8 cellular contexts compared by ENCODE assay signal in the genomic region with DNA sequence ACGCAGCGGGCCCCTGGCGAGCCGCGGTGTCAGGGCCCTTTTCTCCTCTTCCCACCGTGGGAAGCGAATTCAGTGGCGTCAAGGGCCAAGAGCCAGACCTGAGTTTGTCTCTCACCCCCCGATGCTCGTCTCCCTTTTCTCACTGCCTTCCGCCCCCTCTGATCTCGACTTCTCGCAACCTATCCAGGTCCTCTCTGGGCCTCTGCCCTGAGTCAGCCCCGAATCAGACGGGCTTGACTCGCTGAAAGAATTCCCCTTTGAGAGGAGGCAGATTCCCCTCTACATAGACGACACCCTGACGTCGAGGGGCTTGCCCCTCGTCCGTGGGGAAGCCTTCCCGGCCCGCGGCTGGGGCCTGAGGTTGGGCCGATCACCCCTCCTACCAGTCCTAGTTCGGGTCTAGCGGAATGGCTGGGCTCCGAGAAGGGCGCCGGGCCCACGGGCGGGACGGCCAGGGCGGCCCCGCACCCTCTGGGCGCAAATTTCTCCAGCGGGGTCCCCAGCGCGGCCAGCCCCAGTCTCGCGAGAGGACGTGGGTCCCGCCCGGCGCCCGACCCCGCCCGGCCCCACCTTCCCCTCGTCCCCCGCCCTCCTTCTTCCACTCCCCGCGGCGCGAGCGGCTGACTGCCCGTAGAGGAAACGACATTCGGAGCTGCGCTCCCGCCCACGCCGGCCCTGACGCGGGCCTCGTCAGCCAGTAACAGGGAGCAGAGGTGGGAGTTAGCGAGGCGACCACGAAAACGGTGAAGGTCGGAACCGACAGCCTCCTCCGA. TPM values are rescaled to one million over a fixed set of nuclear protein-coding genes. Genes with fewer than 3 reads are reported as not detected.
DNase-seq lines count a peak whose midpoint lies in the region; ATAC-seq and TF ChIP-seq lines count a peak whose summit lies in the region.

Gene GGNBP2 (plus strand): TSS at position 600 of the 773 bp plus-strand sequence. CDS start 806 bp downstream, outside the sequence.

- TF ChIP-seq EP300 in SK-N-SH (IDR thresholded peaks at IDR 0.05; ENCODE audit: borderline replicate concordance in 1 of 2, low read depth in 1 of 2, low read length in 1 of 2) = no peak
- TF ChIP-seq EP300 in gastroesophageal sphincter (IDR thresholded peaks at IDR 0.05) = no peak

- peak within 1 kb of the TSS; percentile 82 for H3K4me3 Mint-ChIP-seq in activated naive CD4-positive, alpha-beta T cell treated with anti-CD3 and anti-CD28 coated beads, Interleukin-2, amount 10 ng/mL, durations not matched to agents 7 days and 5 days

- H3K27ac Mint-ChIP-seq in activated naive CD4-positive, alpha-beta T cell treated with anti-CD3 and anti-CD28 coated beads, Interleukin-2, amount 10 ng/mL, durations not matched to agents 7 days and 5 days = peak within 1 kb of the TSS; percentile 99

- POLR2A ChIA-PET in SK-N-SH (lab: Yijun Ruan, JAX) = interaction anchor here (1.0 to 4.8 kb wide), 3 partner anchors 10 to 46 kb away, joined by 3 to 37 read pairs (median 4); partner anchors contain the start of genes MYO19 and PIGW

- H3K4me1 Mint-ChIP-seq in activated naive CD4-positive, alpha-beta T cell treated with anti-CD3 and anti-CD28 coated beads, Interleukin-2, amount 10 ng/mL, durations not matched to agents 7 days and 5 days = peaks cover 40% of the 10 kb centered on the region

- no peaks in the 10 kb centered on the region for H3K9me3 Mint-ChIP-seq in activated naive CD4-positive, alpha-beta T cell treated with anti-CD3 and anti-CD28 coated beads, Interleukin-2, amount 10 ng/mL, durations not matched to agents 7 days and 5 days

- no peak for TF ChIP-seq CTCF in SK-N-SH (IDR thresholded peaks at IDR 0.05)
- no peak for TF ChIP-seq CTCF in gastroesophageal sphincter (IDR thresholded peaks at IDR 0.05)
- no peak for TF ChIP-seq CTCF in subcutaneous adipose tissue (IDR thresholded peaks at IDR 0.05; ENCODE audit: low read depth)

- 1% methylated on average over 39 of the region's 72 CpGs for WGBS in SK-N-SH (ENCODE audit: low lambda C conversion rate)
- 0% methylated on average over 16 of the region's 72 CpGs; no CpG with 5 or more reads in 1 of the 2 donors for WGBS in gastroesophageal sphincter (ENCODE audit: low coverage in 1 of 2), 2 donors

- H3K4me3 ChIP-seq in SK-N-SH (ENCODE audit: low read depth in 2 of 2, low read length in 1 of 2) = peak within 1 kb of the TSS; percentile 81 to 98
- peak within 1 kb of the TSS; percentile 71 to 100 for H3K4me3 ChIP-seq in gastroesophageal sphincter

- TF ChIP-seq RAD21 in SK-N-SH (IDR thresholded peaks at IDR 0.05; ENCODE audit: low read length) = no peak

- ATAC-seq in HG02571 (IDR thresholded peaks at IDR 0.05; ENCODE audit: unreplicated experiment) = peak; percentile 49
- peak; percentile 81 for ATAC-seq in gastroesophageal sphincter

- H3K36me3 ChIP-seq in SK-N-SH (replicated peaks in 1 of 2; ENCODE audit: control insufficient read depth in 1 of 2, insufficient read depth in 2 of 2, low read length in 1 of 2) (peaks cover 11 to 14% of the 10 kb centered on the region in 2 experiments), gastroesophageal sphincter (peaks cover 0 to 17% of the 10 kb centered on the region in 2 donors)

- peaks cover 31% of the 10 kb centered on the region for H3K36me3 Mint-ChIP-seq in activated naive CD4-positive, alpha-beta T cell treated with anti-CD3 and anti-CD28 coated beads, Interleukin-2, amount 10 ng/mL, durations not matched to agents 7 days and 5 days

- TF ChIP-seq POLR2A in gastroesophageal sphincter (IDR thresholded peaks at IDR 0.05) = peak; percentile 77 to 90

- DNase-seq in GM04503 (ENCODE audit: low read depth) = peak; percentile 52
- peak; percentile 90 for DNase-seq in NCI-H1092 (lab: John Stamatoyannopoulos, UW)
- DNase-seq in SK-N-SH = peak; percentile 97
- DNase-seq in activated naive CD4-positive, alpha-beta T cell treated with anti-CD3 and anti-CD28 coated beads, Interleukin-2, amount 10 ng/mL, durations not matched to agents 7 days and 5 days = peak; percentile 96
- peak; percentile 63 for DNase-seq in non-pigmented ciliary epithelial cell (ENCODE audit: low read depth)

- no peaks in the 10 kb centered on the region for H3K9me2 ChIP-seq in SK-N-SH

- peak within 1 kb of the TSS; percentile 100 for H3K9ac ChIP-seq in SK-N-SH

- peaks cover 36% of the 10 kb centered on the region for H4K20me1 ChIP-seq in SK-N-SH (ENCODE audit: insufficient read depth)

- peaks cover 4 to 9% of the 10 kb centered on the region in 2 experiments; a peak in 2 of 4 replicates for H3K4me1 ChIP-seq in SK-N-SH (ENCODE audit: control insufficient read depth in 1 of 2, insufficient read depth in 2 of 2, low read depth in 1 of 2, low read length in 1 of 2)
- peaks cover 0 to 55% (median 18%) of the 10 kb centered on the region in 3 donors for H3K4me1 ChIP-seq in gastroesophageal sphincter

- CTCF ChIA-PET in SK-N-SH (lab: Yijun Ruan, JAX) = interaction anchor here (0.8 to 3.0 kb wide), 3 partner anchors 10 to 82 kb away, joined by 3 to 16 read pairs (median 13); partner anchors contain the start of genes MYO19 and PIGW
- CTCF ChIA-PET in activated naive CD4-positive, alpha-beta T cell treated with anti-CD3 and anti-CD28 coated beads, Interleukin-2, amount 10 ng/mL, durations not matched to agents 7 days and 5 days (lab: Charles Lee) = interaction anchor here (1.3 kb wide), 2 partner anchors 10 to 57 kb away, joined by 5 to 6 read pairs; partner anchors contain the start of genes MRM1, MYO19 and PIGW

- peak within 1 kb of the TSS; percentile 97 for H3K4me2 ChIP-seq in SK-N-SH

- no peaks in the 10 kb centered on the region for H3K9me3 ChIP-seq in SK-N-SH
- H3K9me3 ChIP-seq in gastroesophageal sphincter = no peaks in the 10 kb centered on the region

- H3K27me3 ChIP-seq in SK-N-SH (ENCODE audit: insufficient read depth) (no peaks in the 10 kb centered on the region), gastroesophageal sphincter (no peaks in the 10 kb centered on the region)

- H3K27me3 Mint-ChIP-seq in activated naive CD4-positive, alpha-beta T cell treated with anti-CD3 and anti-CD28 coated beads, Interleukin-2, amount 10 ng/mL, durations not matched to agents 7 days and 5 days = no peaks in the 10 kb centered on the region

- H3K27ac ChIP-seq in SK-N-SH (ENCODE audit: low read depth in 2 of 2, low read length in 1 of 2) (peak within 1 kb of the TSS; percentile 94 to 97), gastroesophageal sphincter (peak within 1 kb of the TSS; percentile 96 to 100 (median 100))

- peaks cover 77% of the 10 kb centered on the region for H3K79me2 ChIP-seq in SK-N-SH (ENCODE audit: insufficient read depth)

- peak within 1 kb of the TSS; percentile 97 for H2AFZ ChIP-seq in SK-N-SH (ENCODE audit: low read depth)

- peaks cover 21% of the 10 kb centered on the region for H3F3A ChIP-seq in SK-N-SH (replicated peaks; ENCODE audit: insufficient read depth)

TF ChIP-seq in SK-N-SH, 30 proteins besides CTCF, POLR2A, EP300 and RAD21 (continues in another document):
- TF ChIP-seq FOSL2 (IDR thresholded peaks at IDR 0.05; ENCODE audit: borderline replicate concordance, low read depth) = no peak
- TF ChIP-seq YY1 (IDR thresholded peaks at IDR 0.05; ENCODE audit: low read depth) = 0 out of 2 replicates have a peak, but pooled peaks have one; percentile 37
- TF ChIP-seq GABPA (IDR thresholded peaks at IDR 0.05; ENCODE audit: low read depth) = 0 out of 2 replicates have a peak, but pooled peaks have one; percentile 2
- peak; percentile 19; the same call in 1 of the 2 replicates for TF ChIP-seq RCOR1 (IDR thresholded peaks at IDR 0.05; ENCODE audit: low read length)
- peak; percentile 82; the same call in 1 of the 2 replicates for TF ChIP-seq SIN3A (IDR thresholded peaks at IDR 0.05; ENCODE audit: borderline replicate concordance, low read depth, low read length)
- no peak for TF ChIP-seq NRF1 (IDR thresholded peaks at IDR 0.05; ENCODE audit: low read depth, low read length)
- TF ChIP-seq USF1 (IDR thresholded peaks at IDR 0.05; ENCODE audit: borderline replicate concordance, low read depth) = no peak
- TF ChIP-seq FOXJ3 (CRISPR knock-in tag; IDR thresholded peaks at IDR 0.05) = no peak
- TF ChIP-seq TAF1 (IDR thresholded peaks at IDR 0.05; ENCODE audit: borderline replicate concordance, low read depth, low read length) = peak; percentile 77
- TF ChIP-seq MXI1 (IDR thresholded peaks at IDR 0.05; ENCODE audit: low read depth, low read length) = peak; percentile 45
- peak; percentile 90; the same call in 1 of the 2 replicates for TF ChIP-seq POLR2AphosphoS5 (IDR thresholded peaks at IDR 0.05; ENCODE audit: low read depth, low read length)

RNA-seq across cellular contexts. Expression of gene GGNBP2, which starts in this region (rescaled TPM):
- 74.5 and 79.3 TPM in 2 replicates for polyA plus RNA-seq in SK-N-SH (2012; rRNA removed)
- polyA plus RNA-seq in SK-N-SH (2012; cell fraction: cytosol; rRNA removed) = 60.0 and 61.0 TPM in 2 replicates
- 92.6 and 156 TPM in 2 replicates for polyA plus RNA-seq in SK-N-SH (2012; cell fraction: nucleus; rRNA removed)
- total RNA-seq in gastroesophageal sphincter (10 to 100 TPM; 40.1 to 62.9 (median 53.6) TPM), subcutaneous adipose tissue (10 to 100 TPM; 64.1 to 96.5 (median 91.7) TPM)

Comparison
In these comparisons a context has a peak if more than half of its experiments do, and no peak if none do; other contexts are left out.
1. Peak in every context shown above with its lines: DNase-seq, ATAC-seq, H3K4me3 ChIP-seq and H3K27ac ChIP-seq.